Comparison of ENCODE assay signal across 8 cellular contexts in the genomic region with DNA sequence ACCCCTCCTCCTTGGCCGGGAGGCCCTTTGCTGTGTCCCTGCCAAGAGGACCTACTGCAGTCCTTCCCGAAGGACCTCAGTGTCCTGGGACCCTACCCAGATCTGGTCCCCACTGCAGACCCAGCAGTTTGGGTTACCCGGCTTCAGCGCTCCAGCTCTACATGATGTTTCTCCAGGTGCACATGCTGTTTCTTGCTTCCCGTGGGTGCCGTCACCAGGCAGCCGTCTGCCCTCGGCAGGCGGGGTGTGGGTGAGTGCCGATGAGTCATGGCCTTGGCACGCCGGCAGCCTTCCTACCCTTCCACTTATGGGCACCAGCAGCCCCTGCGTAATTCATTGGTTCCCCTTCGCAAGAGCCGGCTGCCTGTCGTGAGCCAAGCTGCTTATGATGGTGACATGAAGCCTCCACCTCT.
DNase-seq lines count a peak whose midpoint lies in the region; ATAC-seq and TF ChIP-seq lines count a peak whose summit lies in the region.

No MANE protein-coding gene starts in this region.

- peak overlapping the region; percentile 77 for H3K27ac Mint-ChIP-seq in osteocyte (ENCODE audit: unreplicated experiment)

- no peak for TF ChIP-seq CTCF in epithelial cell of esophagus (IDR thresholded peaks at IDR 0.05; ENCODE audit: insufficient read depth, low read depth, low read length, missing control alignments)
- TF ChIP-seq CTCF in osteocyte (IDR thresholded peaks at IDR 0.05): no peak

- no peak overlapping the region for H3K4me3 Mint-ChIP-seq in osteocyte (ENCODE audit: unreplicated experiment)

- ATAC-seq in GM19452 (IDR thresholded peaks at IDR 0.05; ENCODE audit: unreplicated experiment): no peak

- peaks cover 23% of the 10 kb centered on the region for H3K4me1 Mint-ChIP-seq in osteocyte (ENCODE audit: unreplicated experiment)

- peak; percentile 66 for DNase-seq in COLO829 (ENCODE audit: low spot score)
- DNase-seq in NCI-H2196 treated with DMSO at 0.1 percent for 48 hours (lab: John Stamatoyannopoulos, UW; ENCODE audit: unreplicated experiment): peak; percentile 36
- peak; percentile 99 for DNase-seq in epithelial cell of esophagus (ENCODE audit: low read depth)
- peak; percentile 91 for DNase-seq in osteocyte (ENCODE audit: extremely low spot score, unreplicated experiment)
- no peak for DNase-seq in GDM1 (lab: John Stamatoyannopoulos, UW)
- no peak for DNase-seq in GM19240 (ENCODE audit: insufficient read length, low spot score)
- DNase-seq in NOMO-1 (lab: John Stamatoyannopoulos, UW; ENCODE audit: unreplicated experiment in 2 of 2): no peak

- H3K36me3 Mint-ChIP-seq in osteocyte (ENCODE audit: unreplicated experiment): peaks cover 7% of the 10 kb centered on the region

- no peak overlapping the region for H3K4me3 ChIP-seq in epithelial cell of esophagus (ENCODE audit: low read length)

- no peaks in the 10 kb centered on the region for H3K27me3 Mint-ChIP-seq in osteocyte (ENCODE audit: unreplicated experiment)

- H3K9me3 Mint-ChIP-seq in osteocyte (ENCODE audit: unreplicated experiment): no peaks in the 10 kb centered on the region

Comparison
In these comparisons a context has a peak if more than half of its experiments do, and no peak if none do; other contexts are left out.
1. DNase-seq: peak in COLO829 (single experiment), NCI-H2196 treated with DMSO at 0.1 percent for 48 hours (single experiment), epithelial cell of esophagus (single experiment) and osteocyte (single experiment); none in GDM1 (single experiment), GM19240 (single experiment) and NOMO-1 (0 of 2).